ENCODE assay signal across 27 cellular contexts in genomic region chr1:44545961-44546360, GRCh38.
A peak's percentile ranks its signal among the peaks of the same experiment; 100 is the strongest.
DNase-seq lines count a peak whose midpoint lies in the region; ATAC-seq and TF ChIP-seq lines count a peak whose summit lies in the region.
"Had no signal": no experiment of that assay in that cellular context is flagged by ENCODE, and none has a peak within 500 bp of the region (broad histone marks: within the 10 kb centered on the region; RNA-seq: fewer than 3 reads in every experiment).

No MANE protein-coding gene starts in this region.

- no peak overlapping the region for H3K4me3 Mint-ChIP-seq in MCF 10A (ENCODE audit: unreplicated experiment)
- H3K4me3 Mint-ChIP-seq in activated T-cell treated with anti-CD3 and anti-CD28 coated beads, Interleukin-2, amount 50 U/mL, for 4 hours: no peak overlapping the region
- H3K4me3 Mint-ChIP-seq: memory B cell; stimulated activated memory B cell treated with anti-CD40 and anti-IgM and Interleukin-4, amounts not matched to agents 10 μg/mL and 1 μg/mL and 100 μg/mL, for 72 hours had no signal

- H3K36me3 ChIP-seq in breast epithelium (no peaks in the 10 kb centered on the region), smooth muscle cell (ENCODE audit: low read depth) (no peaks in the 10 kb centered on the region)
- H3K36me3 ChIP-seq: right lobe of liver, uterus had no signal

- no peaks in the 10 kb centered on the region for H3K4me1 ChIP-seq in breast epithelium
- peaks cover 18% of the 10 kb centered on the region for H3K4me1 ChIP-seq in smooth muscle cell (ENCODE audit: low read depth)
- H3K4me1 ChIP-seq: body of pancreas, right lobe of liver, uterus had no signal

- no peaks in the 10 kb centered on the region for H3K79me2 ChIP-seq in smooth muscle cell (ENCODE audit: low read depth)

- peak; percentile 84 for DNase-seq in MCF 10A (ENCODE audit: unreplicated experiment)
- DNase-seq in breast epithelium (ENCODE audit: low spot score in 2 of 2): no peak
- peak in 1 of 61 donors; percentile 5 for DNase-seq in caudate nucleus (lab: John Stamatoyannopoulos, UW)
- no peak for DNase-seq in smooth muscle cell (lab: John Stamatoyannopoulos, UW; ENCODE audit: unreplicated experiment)
- DNase-seq in activated T-cell treated with anti-CD3 and anti-CD28 coated beads, Interleukin-2, amount 50 U/mL, for 4 hours: no peak
- DNase-seq in germinal center (ENCODE audit: low spot score): no peak
- DNase-seq: 8988T; activated CD4-positive, alpha-beta T cell treated with anti-CD3 and anti-CD28 coated beads, Interleukin-2, amount 50 U/mL, for 1 hour; activated naive CD4-positive, alpha-beta T cell treated with Interleukin-2 at 50 U/mL for 16 hours; activated T-cell treated with anti-CD3 and anti-CD28 coated beads, Interleukin-2, amount 50 U/mL, for 48 hours; body of pancreas; GOT3; left cardiac atrium; NCI-H1105; NCI-H2081; NCI-H345; posterior cingulate gyrus; right lobe of liver; stimulated activated CD4-positive, alpha-beta T cell treated with anti-CD3 and anti-CD28 coated beads, Interleukin-4, amount 100 ng/mL, for 4 hours; T-helper 2 cell; uterus had no signal

- TF ChIP-seq POLR2A in breast epithelium (IDR thresholded peaks at IDR 0.05): no peak

- no peak overlapping the region for H2AFZ ChIP-seq in smooth muscle cell (ENCODE audit: low read depth)

- H3K27ac ChIP-seq in breast epithelium (no peak overlapping the region), caudate nucleus (ENCODE audit: low read depth, low read length) (peak overlapping the region; percentile 3), layer of hippocampus (ENCODE audit: low read depth, low read length) (peak overlapping the region; percentile 66), smooth muscle cell (ENCODE audit: low read depth) (no peak overlapping the region)
- H3K27ac ChIP-seq: body of pancreas, right lobe of liver, uterus had no signal

- POLR2A ChIA-PET in MCF 10A (lab: Yijun Ruan, JAX): interaction anchor here (0.6 to 3.7 kb wide), 5 partner anchors 8 to 14 kb away, joined by 3 to 19 read pairs (median 3); no protein-coding TSS in a partner anchor

- CTCF ChIA-PET in MCF 10A (lab: Yijun Ruan, JAX): interaction anchor here (0.6 to 1.6 kb wide), 3 partner anchors 9 to 18 kb away, joined by 3 to 7 read pairs (median 3); no protein-coding TSS in a partner anchor

- H3K9ac ChIP-seq in smooth muscle cell (ENCODE audit: low read depth): no peak overlapping the region

- intact Hi-C loops in MCF 10A (cut with micrococcal nuclease) (no loop called here), breast epithelium (cut with DNase I; ENCODE audit: low total_unique reads) (no loop called here)

- no peaks in the 10 kb centered on the region for H3K9me3 Mint-ChIP-seq in MCF 10A (ENCODE audit: unreplicated experiment)
- no peaks in the 10 kb centered on the region for H3K9me3 Mint-ChIP-seq in activated T-cell treated with anti-CD3 and anti-CD28 coated beads, Interleukin-2, amount 50 U/mL, for 4 hours
- H3K9me3 Mint-ChIP-seq: memory B cell; stimulated activated memory B cell treated with anti-CD40 and anti-IgM and Interleukin-4, amounts not matched to agents 10 μg/mL and 1 μg/mL and 100 μg/mL, for 72 hours had no signal

- no peaks in the 10 kb centered on the region for H3K27me3 Mint-ChIP-seq in MCF 10A (ENCODE audit: insufficient read depth, unreplicated experiment)
- H3K27me3 Mint-ChIP-seq in activated T-cell treated with anti-CD3 and anti-CD28 coated beads, Interleukin-2, amount 50 U/mL, for 4 hours (ENCODE audit: low read depth): peaks cover 8% of the 10 kb centered on the region

- TF ChIP-seq CTCF in MCF 10A (IDR thresholded peaks at IDR 0.05; ENCODE audit: unreplicated experiment) (no peak), breast epithelium (IDR thresholded peaks at IDR 0.05) (no peak), smooth muscle cell (IDR thresholded peaks at IDR 0.05; ENCODE audit: borderline replicate concordance, insufficient read depth, poor library complexity, severe bottlenecking) (no peak)

- H3K4me3 ChIP-seq in breast epithelium (no peak overlapping the region), smooth muscle cell (no peak overlapping the region)
- H3K4me3 ChIP-seq: body of pancreas, right lobe of liver, uterus had no signal

- peaks cover 10% of the 10 kb centered on the region for H3K36me3 Mint-ChIP-seq in MCF 10A (ENCODE audit: insufficient read depth, unreplicated experiment)
- H3K36me3 Mint-ChIP-seq in activated T-cell treated with anti-CD3 and anti-CD28 coated beads, Interleukin-2, amount 50 U/mL, for 4 hours (ENCODE audit: insufficient read depth): no peaks in the 10 kb centered on the region
- H3K36me3 Mint-ChIP-seq: memory B cell; stimulated activated memory B cell treated with anti-CD40 and anti-IgM and Interleukin-4, amounts not matched to agents 10 μg/mL and 1 μg/mL and 100 μg/mL, for 72 hours had no signal

- H3K9me3 ChIP-seq in breast epithelium (no peaks in the 10 kb centered on the region), smooth muscle cell (replicated peaks; ENCODE audit: low read depth) (no peaks in the 10 kb centered on the region)
- H3K9me3 ChIP-seq: body of pancreas, right lobe of liver, uterus had no signal

- 77% methylated on average over 6 of the region's 6 CpGs for WGBS in smooth muscle cell (ENCODE audit: low lambda C conversion rate)

- H3K27me3 ChIP-seq in breast epithelium: peaks cover 0 to 11% of the 10 kb centered on the region in 2 donors
- H3K27me3 ChIP-seq in layer of hippocampus (ENCODE audit: control insufficient read depth, insufficient read depth, low read length): no peaks in the 10 kb centered on the region
- peaks cover 21% of the 10 kb centered on the region for H3K27me3 ChIP-seq in smooth muscle cell (ENCODE audit: low read depth)
- H3K27me3 ChIP-seq: body of pancreas, right lobe of liver, uterus had no signal

- no peak overlapping the region for H3K4me2 ChIP-seq in smooth muscle cell

- H3F3A ChIP-seq in smooth muscle cell (ENCODE audit: low read depth): no peaks in the 10 kb centered on the region

- H4K20me1 ChIP-seq in smooth muscle cell (ENCODE audit: low read depth): no peaks in the 10 kb centered on the region

- peaks cover 33% of the 10 kb centered on the region for H3K4me1 Mint-ChIP-seq in MCF 10A (ENCODE audit: insufficient read depth, unreplicated experiment)
- no peaks in the 10 kb centered on the region for H3K4me1 Mint-ChIP-seq in activated T-cell treated with anti-CD3 and anti-CD28 coated beads, Interleukin-2, amount 50 U/mL, for 4 hours (ENCODE audit: low read depth)
- H3K4me1 Mint-ChIP-seq: stimulated activated memory B cell treated with anti-CD40 and anti-IgM and Interleukin-4, amounts not matched to agents 10 μg/mL and 1 μg/mL and 100 μg/mL, for 72 hours had no signal

- no TSS peak for BruUV-seq in MCF 10A (replicated peaks; lab: Mats Ljungman, UMichigan)

- ATAC-seq in GM21576 (IDR thresholded peaks at IDR 0.05; ENCODE audit: unreplicated experiment): no peak
- no peak for ATAC-seq in activated T-cell treated with anti-CD3 and anti-CD28 coated beads, Interleukin-2, amount 50 U/mL, for 4 hours
- ATAC-seq: body of pancreas; left cardiac atrium; right lobe of liver; Right ventricle myocardium inferior; SK-N-SH treated with all-trans-retinoic acid at 6 μM for 48 hours; stimulated activated memory B cell treated with anti-CD40 and anti-IgM and Interleukin-4, amounts not matched to agents 10 μg/mL and 1 μg/mL and 100 μg/mL, for 72 hours had no signal

- H3K27ac Mint-ChIP-seq in MCF 10A (ENCODE audit: low read depth, unreplicated experiment): peak overlapping the region; percentile 21
- H3K27ac Mint-ChIP-seq: memory B cell; stimulated activated memory B cell treated with anti-CD40 and anti-IgM and Interleukin-4, amounts not matched to agents 10 μg/mL and 1 μg/mL and 100 μg/mL, for 72 hours had no signal

Comparison
In these comparisons a context has a peak if more than half of its experiments do, and no peak if none do; other contexts are left out.
1. H3K27ac ChIP-seq: peak in caudate nucleus (single experiment) and layer of hippocampus (single experiment); none in breast epithelium (0 of 2) and smooth muscle cell (single experiment).